Comparison of ENCODE assay signal across 2 cellular contexts in the genomic region with DNA sequence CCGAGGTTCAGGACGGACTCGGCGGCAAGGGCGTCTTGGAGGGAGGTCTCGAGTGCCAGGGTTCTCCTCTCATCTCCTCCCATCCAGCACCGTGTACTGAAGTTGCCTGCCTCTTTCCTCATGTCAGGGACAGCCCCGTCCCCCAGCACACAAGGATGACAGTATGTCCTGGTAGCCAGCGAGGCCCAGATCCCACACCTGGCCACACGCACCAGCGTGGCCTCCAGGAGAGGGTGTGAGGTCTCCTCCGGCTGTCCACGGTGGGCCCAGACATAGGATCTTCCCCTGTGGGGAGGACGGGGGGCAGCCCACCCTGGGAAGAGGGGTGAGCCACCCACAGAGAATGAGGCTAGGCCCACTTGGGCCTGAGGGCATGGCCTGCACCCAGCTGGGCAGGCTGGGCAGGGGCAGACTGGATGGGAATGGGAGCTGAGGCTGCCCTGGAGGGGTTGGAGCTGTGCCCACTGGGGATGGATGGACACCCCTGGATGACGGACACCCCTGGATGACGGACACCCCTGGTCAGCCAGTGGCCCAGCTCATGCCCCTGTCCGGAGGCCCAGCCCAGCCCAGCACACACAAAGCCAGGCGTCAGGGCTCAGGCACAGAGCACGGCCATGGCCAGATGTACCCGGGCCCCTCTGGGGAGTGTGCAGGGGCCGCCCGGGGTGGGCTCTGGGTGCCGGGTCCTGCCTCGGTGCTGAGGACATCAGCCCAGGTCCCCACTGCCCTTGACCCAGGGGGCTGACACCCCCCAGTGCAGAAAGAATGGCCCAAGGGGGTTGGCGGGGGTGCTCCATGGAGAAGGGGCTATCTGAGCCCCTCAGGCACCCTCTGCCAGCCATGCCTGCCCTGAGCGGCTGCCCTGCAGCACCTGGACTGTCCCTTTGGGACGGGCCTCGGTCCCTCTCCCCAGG.
TF ChIP-seq lines count a peak whose summit lies in the region.

No MANE protein-coding gene starts in this region.

TF ChIP-seq in SK-N-SH, 30 proteins besides CTCF, POLR2A, EP300 and RAD21 (continued from another document):
- TF ChIP-seq, protein P1, sequence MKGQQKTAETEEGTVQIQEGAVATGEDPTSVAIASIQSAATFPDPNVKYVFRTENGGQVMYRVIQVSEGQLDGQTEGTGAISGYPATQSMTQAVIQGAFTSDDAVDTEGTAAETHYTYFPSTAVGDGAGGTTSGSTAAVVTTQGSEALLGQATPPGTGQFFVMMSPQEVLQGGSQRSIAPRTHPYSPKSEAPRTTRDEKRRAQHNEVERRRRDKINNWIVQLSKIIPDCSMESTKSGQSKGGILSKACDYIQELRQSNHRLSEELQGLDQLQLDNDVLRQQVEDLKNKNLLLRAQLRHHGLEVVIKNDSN (IDR thresholded peaks at IDR 0.05; ENCODE audit: borderline replicate concordance, low read depth), result no peak
- no peak for TF ChIP-seq SMC3 (IDR thresholded peaks at IDR 0.05; ENCODE audit: low read depth, low read length)
- no peak for TF ChIP-seq CHD2 (IDR thresholded peaks at IDR 0.05; ENCODE audit: low read length, partially characterized antibody)
- TF ChIP-seq USF2 (IDR thresholded peaks at IDR 0.05; ENCODE audit: borderline replicate concordance, low read depth, low read length), result no peak
- TF ChIP-seq GABPA (IDR thresholded peaks at IDR 0.05; ENCODE audit: low read depth), result no peak
- no peak for TF ChIP-seq MXI1 (IDR thresholded peaks at IDR 0.05; ENCODE audit: low read depth, low read length)
- no peak for TF ChIP-seq RXRA (IDR thresholded peaks at IDR 0.05; ENCODE audit: borderline replicate concordance, low read depth)
- no peak for TF ChIP-seq REST (IDR thresholded peaks at IDR 0.05; ENCODE audit: low read depth, low read length)
- no peak for TF ChIP-seq FOSL2 (IDR thresholded peaks at IDR 0.05; ENCODE audit: borderline replicate concordance, low read depth)

TF ChIP-seq in SK-N-SH treated with all-trans-retinoic acid at 6 μM for 48 hours, 23 proteins besides CTCF, POLR2A, EP300 and RAD21 (continued from another document):
- TF ChIP-seq CREB5 (CRISPR knock-in tag; IDR thresholded peaks at IDR 0.05; ENCODE audit: low read depth) (no peak), SNAI2 (CRISPR knock-in tag; IDR thresholded peaks at IDR 0.05) (no peak), ESRRG (CRISPR knock-in tag; IDR thresholded peaks at IDR 0.05) (no peak), ZNF70 (CRISPR knock-in tag; IDR thresholded peaks at IDR 0.05) (no peak), ZFP3 (CRISPR knock-in tag; IDR thresholded peaks at IDR 0.05) (no peak), TSHZ2 (CRISPR knock-in tag; IDR thresholded peaks at IDR 0.05) (no peak), ARNTL (CRISPR knock-in tag; IDR thresholded peaks at IDR 0.05; ENCODE audit: borderline replicate concordance, low read depth) (no peak)
TF ChIP-seq in SK-N-SH treated with all-trans-retinoic acid at 6 μM for 48 hours: peak in this region for 0.
